Comparison of ENCODE assay signal across 8 cellular contexts in the genomic region with DNA sequence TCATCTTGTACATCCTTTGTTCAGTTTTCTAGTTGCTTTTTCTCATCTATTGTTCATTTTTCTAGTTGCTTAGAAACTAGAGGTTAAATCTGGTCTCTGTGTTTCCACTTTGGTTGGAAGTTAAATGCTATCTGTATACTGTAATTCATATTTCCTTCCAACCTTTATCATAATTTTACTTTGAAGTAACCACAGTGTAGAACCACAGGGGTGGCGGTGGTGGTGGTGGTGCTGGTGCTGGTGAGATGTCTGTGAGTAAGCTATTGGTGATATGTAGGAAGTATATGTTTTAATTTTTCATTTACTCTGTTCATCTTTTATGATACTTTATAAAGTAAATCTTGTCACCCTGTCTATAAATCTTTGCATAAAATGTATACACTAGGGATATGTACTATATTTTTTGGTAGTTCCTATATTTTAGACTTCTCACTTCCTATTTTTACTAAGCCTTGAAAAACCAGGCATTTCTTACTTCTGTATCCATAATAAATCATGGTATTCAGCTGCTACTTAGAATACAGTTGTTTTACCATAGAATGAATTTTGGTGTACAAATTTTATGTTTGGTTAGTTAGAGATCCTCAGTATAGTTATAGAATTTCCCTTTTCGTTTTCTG. TPM values are rescaled to one million over a fixed set of nuclear protein-coding genes. Genes with fewer than 3 reads are reported as not detected.
DNase-seq lines count a peak whose midpoint lies in the region; ATAC-seq and TF ChIP-seq lines count a peak whose summit lies in the region.
"Had no signal": no experiment of that assay in that cellular context is flagged by ENCODE, and none has a peak within 500 bp of the region (broad histone marks: within the 10 kb centered on the region; RNA-seq: fewer than 3 reads in every experiment).

No MANE protein-coding gene starts in this region.

- H3K27ac ChIP-seq in left ventricle myocardium inferior (replicated peaks), result no peak overlapping the region

- intact Hi-C loops in activated B cell treated with CpG ODN at 0.5 μM for 24 hours (cut with micrococcal nuclease) (loop anchor here (2.0 kb wide), 1 partner anchor 31 kb away; a partner anchor contains a TSS), left ventricle myocardium inferior (cut with micrococcal nuclease) (no loop called here)

- no peaks in the 10 kb centered on the region for H3K27me3 Mint-ChIP-seq in activated B cell treated with CpG ODN at 0.5 μM for 24 hours

- DNase-seq in activated B cell treated with CpG ODN at 0.5 μM for 24 hours (no peak), NCI-H146 (lab: John Stamatoyannopoulos, UW) (no peak), left ventricle myocardium inferior (no peak)
- DNase-seq in activated T-helper 1 cell treated with anti-CD3 and anti-CD28 coated beads, Interleukin-2, amount 50 U/mL, for 16 hours (ENCODE audit: low read depth in 1 of 2, low spot score in 1 of 2), result peak; percentile 12 to 37
- peak; percentile 50 to 69 for DNase-seq in stimulated activated CD4-positive, alpha-beta T cell treated with anti-CD3 and anti-CD28 coated beads, Interleukin-12 subunit alpha, Interleukin-12 subunit beta, amount 100 ng/mL, for 24 hours (ENCODE audit: low read depth in 2 of 2)
- DNase-seq in stimulated activated naive CD8-positive, alpha-beta T cell treated with anti-CD3 and anti-CD28 coated beads, Interleukin-15, Interleukin-2, amounts not matched to agents 100 U/mL and 50 U/mL, for 24 hours, result peak; percentile 72
- DNase-seq: left ventricle myocardium superior had no signal

- no peak overlapping the region for H3K4me3 ChIP-seq in left ventricle myocardium inferior

- peaks cover 22% of the 10 kb centered on the region for H3K9me3 ChIP-seq in left ventricle myocardium inferior (replicated peaks)

- peaks cover 21% of the 10 kb centered on the region for H3K4me1 ChIP-seq in left ventricle myocardium inferior

- peaks cover 53% of the 10 kb centered on the region for H3K4me1 Mint-ChIP-seq in activated B cell treated with CpG ODN at 0.5 μM for 24 hours

- POLR2A ChIA-PET in activated B cell treated with CpG ODN at 0.5 μM for 24 hours (lab: Charles Lee), result no interaction called here

- no peaks in the 10 kb centered on the region for H3K36me3 ChIP-seq in left ventricle myocardium inferior

- TF ChIP-seq CTCF in activated B cell treated with CpG ODN at 0.5 μM for 24 hours (IDR thresholded peaks at IDR 0.05) (no peak), left ventricle myocardium inferior (IDR thresholded peaks at IDR 0.05; ENCODE audit: borderline replicate concordance) (no peak)

- no peak for ATAC-seq in activated B cell treated with CpG ODN at 0.5 μM for 24 hours (ENCODE audit: low read depth)
- ATAC-seq in stimulated activated naive CD8-positive, alpha-beta T cell treated with anti-CD3 and anti-CD28 coated beads, Interleukin-15, Interleukin-2, amounts not matched to agents 100 U/mL and 50 U/mL, for 24 hours, result peak; percentile 72
- no peak for ATAC-seq in HG03520 (IDR thresholded peaks at IDR 0.05; ENCODE audit: unreplicated experiment)
- ATAC-seq: left ventricle myocardium superior had no signal

- H3K27me3 ChIP-seq in left ventricle myocardium inferior (ENCODE audit: low read depth), result no peaks in the 10 kb centered on the region

- H3K9me3 Mint-ChIP-seq in activated B cell treated with CpG ODN at 0.5 μM for 24 hours, result peaks cover 9% of the 10 kb centered on the region

- H3K4me3 Mint-ChIP-seq in activated B cell treated with CpG ODN at 0.5 μM for 24 hours, result peak overlapping the region; percentile 11

- peak overlapping the region; percentile 53 for H3K27ac Mint-ChIP-seq in activated B cell treated with CpG ODN at 0.5 μM for 24 hours

- CTCF ChIA-PET in activated B cell treated with CpG ODN at 0.5 μM for 24 hours (lab: Charles Lee), result no interaction called here

- H3K36me3 Mint-ChIP-seq in activated B cell treated with CpG ODN at 0.5 μM for 24 hours (ENCODE audit: low read depth), result peaks cover 21% of the 10 kb centered on the region

RNA-seq across cellular contexts. Expression of a gene that starts 31.9 kb away (rescaled TPM):
- total RNA-seq in activated B cell treated with CpG ODN at 0.5 μM for 24 hours (43.6 and 46.3 TPM in 2 replicates), left ventricle myocardium inferior (46.4 TPM)

Comparison
In these comparisons a context has a peak if more than half of its experiments do, and no peak if none do; other contexts are left out.
1. DNase-seq: peak in activated T-helper 1 cell treated with anti-CD3 and anti-CD28 coated beads, Interleukin-2, amount 50 U/mL, for 16 hours (2 of 2), stimulated activated CD4-positive, alpha-beta T cell treated with anti-CD3 and anti-CD28 coated beads, Interleukin-12 subunit alpha, Interleukin-12 subunit beta, amount 100 ng/mL, for 24 hours (2 of 2) and stimulated activated naive CD8-positive, alpha-beta T cell treated with anti-CD3 and anti-CD28 coated beads, Interleukin-15, Interleukin-2, amounts not matched to agents 100 U/mL and 50 U/mL, for 24 hours (single experiment); none in activated B cell treated with CpG ODN at 0.5 μM for 24 hours (single experiment), NCI-H146 (single experiment) and left ventricle myocardium inferior (single experiment).